ENCODE assay signal across 28 cellular contexts in the genomic region with DNA sequence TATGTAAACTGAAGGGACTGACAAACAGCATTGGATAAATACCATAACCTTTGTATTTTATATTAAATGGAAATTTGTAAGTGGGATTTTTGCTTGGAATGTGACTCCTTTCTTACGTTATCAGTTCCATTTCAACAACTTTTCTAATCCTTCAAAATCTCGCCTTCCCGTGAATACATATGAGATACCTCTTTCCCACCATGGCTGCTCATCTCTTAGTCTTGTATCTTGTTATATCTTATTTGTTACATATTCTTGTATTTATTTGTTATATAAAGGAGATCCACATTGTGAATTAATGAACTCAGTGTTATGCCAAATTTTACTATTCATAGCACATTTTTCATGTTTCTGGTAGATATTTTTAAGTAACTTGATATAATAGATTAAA.
"Had no signal": no experiment of that assay in that cellular context is flagged by ENCODE, and none has a peak within 500 bp of the region (broad histone marks: within the 10 kb centered on the region; RNA-seq: fewer than 3 reads in every experiment).

No MANE protein-coding gene starts in this region.

- H3K27me3 Mint-ChIP-seq: stimulated activated memory B cell treated with anti-CD40 and anti-IgM and Interleukin-4, amounts not matched to agents 10 μg/mL and 1 μg/mL and 100 μg/mL, for 72 hours; stimulated activated naive B cell treated with anti-CD40 and anti-IgM and Interleukin-4, amounts not matched to agents 10 μg/mL and 1 μg/mL and 100 μg/mL, for 72 hours; type B pancreatic cell had no signal

- H3K27ac Mint-ChIP-seq: stimulated activated effector memory CD8-positive, alpha-beta T cell treated with anti-CD3 and anti-CD28 coated beads, Interleukin-12 subunit alpha, Interleukin-12 subunit beta, amount 100 ng/mL, for 72 hours; stimulated activated memory B cell treated with anti-CD40 and anti-IgM and Interleukin-4, amounts not matched to agents 10 μg/mL and 1 μg/mL and 100 μg/mL, for 72 hours; stimulated activated naive B cell treated with anti-CD40 and anti-IgM and Interleukin-4, amounts not matched to agents 10 μg/mL and 1 μg/mL and 100 μg/mL, for 72 hours; stimulated activated naive CD8-positive, alpha-beta T cell treated with anti-CD3 and anti-CD28 coated beads, Interleukin-15, amount 100 ng/mL, for 72 hours; stimulated activated naive CD8-positive, alpha-beta T cell treated with anti-CD3 and anti-CD28 coated beads, Interleukin-15, Interleukin-2, amounts not matched to agents 100 ng/mL and 50 ng/mL, for 24 hours; type B pancreatic cell had no signal

- H3K4me3 ChIP-seq: stomach, suprapubic skin, thoracic aorta, thyroid gland, tibial artery, tibial nerve, transverse colon, upper lobe of left lung, upper lobe of right lung, uterus, vagina had no signal

- H3K9me3 ChIP-seq: stomach, suprapubic skin, thoracic aorta, thyroid gland, transverse colon, upper lobe of left lung, upper lobe of right lung, uterus, vagina had no signal

- H3K36me3 Mint-ChIP-seq: stimulated activated effector memory CD8-positive, alpha-beta T cell treated with anti-CD3 and anti-CD28 coated beads, Interleukin-12 subunit alpha, Interleukin-12 subunit beta, amount 100 ng/mL, for 72 hours; stimulated activated memory B cell treated with anti-CD40 and anti-IgM and Interleukin-4, amounts not matched to agents 10 μg/mL and 1 μg/mL and 100 μg/mL, for 72 hours; stimulated activated naive B cell treated with anti-CD40 and anti-IgM and Interleukin-4, amounts not matched to agents 10 μg/mL and 1 μg/mL and 100 μg/mL, for 72 hours; type B pancreatic cell had no signal

- FAIRE-seq: urothelium cell line had no signal

- H3K4me3 Mint-ChIP-seq: stimulated activated effector memory CD8-positive, alpha-beta T cell treated with anti-CD3 and anti-CD28 coated beads, Interleukin-12 subunit alpha, Interleukin-12 subunit beta, amount 100 ng/mL, for 72 hours; stimulated activated memory B cell treated with anti-CD40 and anti-IgM and Interleukin-4, amounts not matched to agents 10 μg/mL and 1 μg/mL and 100 μg/mL, for 72 hours; stimulated activated naive B cell treated with anti-CD40 and anti-IgM and Interleukin-4, amounts not matched to agents 10 μg/mL and 1 μg/mL and 100 μg/mL, for 72 hours; stimulated activated naive CD8-positive, alpha-beta T cell treated with anti-CD3 and anti-CD28 coated beads, Interleukin-15, amount 100 ng/mL, for 72 hours; stimulated activated naive CD8-positive, alpha-beta T cell treated with anti-CD3 and anti-CD28 coated beads, Interleukin-15, Interleukin-2, amounts not matched to agents 100 ng/mL and 50 ng/mL, for 24 hours; type B pancreatic cell had no signal

- ATAC-seq: stimulated activated effector memory CD8-positive, alpha-beta T cell treated with anti-CD3 and anti-CD28 coated beads, Interleukin-12 subunit alpha, Interleukin-12 subunit beta, amount 100 ng/mL, for 72 hours; stimulated activated memory B cell treated with anti-CD40 and anti-IgM and Interleukin-4, amounts not matched to agents 10 μg/mL and 1 μg/mL and 100 μg/mL, for 72 hours; stimulated activated naive B cell treated with anti-CD40 and anti-IgM and Interleukin-4, amounts not matched to agents 10 μg/mL and 1 μg/mL and 100 μg/mL, for 72 hours; stimulated activated naive CD8-positive, alpha-beta T cell treated with anti-CD3 and anti-CD28 coated beads, Interleukin-15, amount 100 ng/mL, for 72 hours; stimulated activated naive CD8-positive, alpha-beta T cell treated with anti-CD3 and anti-CD28 coated beads, Interleukin-15, Interleukin-2, amounts not matched to agents 100 U/mL and 50 U/mL, for 24 hours had no signal

- DNase-seq: stimulated activated CD4-positive, alpha-beta T cell treated with anti-CD3 and anti-CD28 coated beads, Interleukin-2, amount 100 ng/mL, for 24 hours; stimulated activated CD4-positive, alpha-beta T cell treated with anti-CD3 and anti-CD28 coated beads, Interleukin-2, amount 100 ng/mL, for 48 hours; stimulated activated CD4-positive, alpha-beta T cell treated with anti-CD3 and anti-CD28 coated beads, Interleukin-4, amount 100 ng/mL, for 1 hour; stimulated activated CD4-positive, alpha-beta T cell treated with anti-CD3 and anti-CD28 coated beads, Interleukin-4, amount 100 ng/mL, for 24 hours; stimulated activated CD4-positive, alpha-beta T cell treated with anti-CD3 and anti-CD28 coated beads, Interleukin-4, amount 100 ng/mL, for 4 hours; stimulated activated CD8-positive, alpha-beta memory T cell treated with anti-CD3 and anti-CD28 coated beads, Interleukin-4, amount 100 ng/mL, for 48 hours; stimulated activated naive B cell treated with anti-CD40 and anti-IgM and Interleukin-4, amounts not matched to agents 10 μg/mL and 1 μg/mL and 100 μg/mL, for 72 hours; stimulated activated naive CD4-positive, alpha-beta T cell; stimulated activated naive CD4-positive, alpha-beta T cell treated with Interleukin-2 at 50 U/mL for 16 hours; stimulated activated naive CD8-positive, alpha-beta T cell treated with anti-CD3 and anti-CD28 coated beads, Interleukin-15, amount 100 ng/mL, for 72 hours; stimulated activated naive CD8-positive, alpha-beta T cell treated with anti-CD3 and anti-CD28 coated beads, Interleukin-15, Interleukin-2, amounts not matched to agents 100 U/mL and 50 U/mL, for 24 hours; stomach; substantia nigra; thyroid gland; tibial artery; transverse colon; upper lobe of right lung; uterus had no signal

- H3K36me3 ChIP-seq: stomach, suprapubic skin, thoracic aorta, thyroid gland, tibial artery, tibial nerve, transverse colon, upper lobe of left lung, upper lobe of right lung, uterus, vagina had no signal

- H3K27ac ChIP-seq: stomach, suprapubic skin, thoracic aorta, thyroid gland, tibial artery, tibial nerve, transverse colon, upper lobe of left lung, upper lobe of right lung, uterus, vagina had no signal

- H3K27me3 ChIP-seq: stomach, suprapubic skin, thyroid gland, tibial artery, tibial nerve, transverse colon, upper lobe of left lung, upper lobe of right lung, uterus, vagina had no signal

- H3K4me1 ChIP-seq: thyroid gland, upper lobe of left lung, upper lobe of right lung, uterus, vagina had no signal

- H3K9me3 Mint-ChIP-seq: stimulated activated memory B cell treated with anti-CD40 and anti-IgM and Interleukin-4, amounts not matched to agents 10 μg/mL and 1 μg/mL and 100 μg/mL, for 72 hours had no signal

- H3K4me1 Mint-ChIP-seq: stimulated activated effector memory CD8-positive, alpha-beta T cell treated with anti-CD3 and anti-CD28 coated beads, Interleukin-12 subunit alpha, Interleukin-12 subunit beta, amount 100 ng/mL, for 72 hours; stimulated activated memory B cell treated with anti-CD40 and anti-IgM and Interleukin-4, amounts not matched to agents 10 μg/mL and 1 μg/mL and 100 μg/mL, for 72 hours; stimulated activated naive B cell treated with anti-CD40 and anti-IgM and Interleukin-4, amounts not matched to agents 10 μg/mL and 1 μg/mL and 100 μg/mL, for 72 hours; stimulated activated naive CD8-positive, alpha-beta T cell treated with anti-CD3 and anti-CD28 coated beads, Interleukin-15, amount 100 ng/mL, for 72 hours had no signal
